14 cellular contexts compared by ENCODE assay signal in the genomic region with DNA sequence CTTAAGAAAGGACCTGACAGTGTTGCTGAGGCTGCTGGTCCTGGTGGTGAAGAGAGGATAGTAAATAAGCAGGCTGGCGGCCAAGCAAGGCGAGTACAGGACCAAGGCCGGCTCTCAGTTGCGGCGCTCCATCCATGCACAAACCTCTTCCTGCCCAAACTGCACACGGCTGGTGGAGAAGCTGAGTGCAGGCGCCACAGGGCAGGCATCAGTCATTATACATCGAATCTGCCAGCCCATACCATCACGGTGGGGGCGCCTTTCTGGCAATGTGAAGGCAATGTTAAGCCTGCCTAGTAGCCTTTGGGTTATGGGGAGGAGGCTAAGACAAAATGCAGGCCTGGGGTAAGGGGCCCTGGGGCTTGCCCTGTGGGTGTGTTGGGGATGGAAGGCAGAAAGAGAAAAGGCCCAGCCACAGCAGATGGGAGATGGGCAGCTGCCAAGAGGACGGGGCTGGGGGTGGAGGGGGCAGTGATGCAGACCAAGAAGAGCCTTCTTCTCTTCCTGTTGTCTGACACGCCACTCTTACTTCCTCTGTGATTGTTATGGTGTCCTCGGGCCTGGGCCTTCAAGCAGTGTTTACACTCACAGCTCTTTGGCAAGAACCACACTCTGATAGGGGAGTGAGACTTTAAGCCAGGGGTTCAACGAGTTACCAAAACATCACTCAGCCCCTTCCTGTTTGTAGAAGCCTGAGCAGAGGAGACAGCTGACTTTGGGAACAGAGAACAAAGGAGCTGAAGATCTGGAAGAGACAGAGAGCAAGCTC. TPM values are rescaled to one million over a fixed set of nuclear protein-coding genes. Genes with fewer than 3 reads are reported as not detected.
A peak's percentile ranks its signal among the peaks of the same experiment; 100 is the strongest.
DNase-seq lines count a peak whose midpoint lies in the region; ATAC-seq and TF ChIP-seq lines count a peak whose summit lies in the region.
"Had no signal": no experiment of that assay in that cellular context is flagged by ENCODE, and none has a peak within 500 bp of the region (broad histone marks: within the 10 kb centered on the region; RNA-seq: fewer than 3 reads in every experiment).

No MANE protein-coding gene starts in this region.

- no peak overlapping the region for H3K4me3 Mint-ChIP-seq in natural killer cell treated with Interleukin-12 subunit alpha and Interleukin-12 subunit beta and Interleukin-15 and Interleukin-18, amount 100 ng/mL, for 72 hours
- H3K4me3 Mint-ChIP-seq in CD8-positive, alpha-beta memory T cell, result no peak overlapping the region
- H3K4me3 Mint-ChIP-seq: type B pancreatic cell had no signal

- no peaks in the 10 kb centered on the region for H3K27me3 Mint-ChIP-seq in natural killer cell treated with Interleukin-12 subunit alpha and Interleukin-12 subunit beta and Interleukin-15 and Interleukin-18, amount 100 ng/mL, for 72 hours
- H3K27me3 Mint-ChIP-seq in CD8-positive, alpha-beta memory T cell, result peaks cover 11 to 19% of the 10 kb centered on the region in 2 donors

- no peak overlapping the region for H3K4me3 ChIP-seq in GM12865 (ENCODE audit: low read depth, low read length)
- no peak overlapping the region for H3K4me3 ChIP-seq in CD8-positive, alpha-beta memory T cell (ENCODE audit: low read length)
- H3K4me3 ChIP-seq: psoas muscle had no signal

- no peaks in the 10 kb centered on the region for H3K36me3 ChIP-seq in CD8-positive, alpha-beta memory T cell (ENCODE audit: insufficient read depth, low read length)

- H3K27ac Mint-ChIP-seq in natural killer cell treated with Interleukin-12 subunit alpha and Interleukin-12 subunit beta and Interleukin-15 and Interleukin-18, amount 100 ng/mL, for 72 hours, result peak overlapping the region in 1 of 2 donors; percentile 59
- no peak overlapping the region for H3K27ac Mint-ChIP-seq in CD8-positive, alpha-beta memory T cell
- H3K27ac Mint-ChIP-seq: type B pancreatic cell had no signal

- H3K27ac ChIP-seq in CD8-positive, alpha-beta memory T cell (ENCODE audit: low read depth, low read length), result no peak overlapping the region
- H3K27ac ChIP-seq: psoas muscle had no signal

- POLR2A ChIA-PET in CD8-positive, alpha-beta memory T cell (lab: Charles Lee), result no interaction called here

- H3K4me1 Mint-ChIP-seq in natural killer cell treated with Interleukin-12 subunit alpha and Interleukin-12 subunit beta and Interleukin-15 and Interleukin-18, amount 100 ng/mL, for 72 hours (ENCODE audit: low read depth in 2 of 2), result peaks cover 15 to 28% of the 10 kb centered on the region in 2 donors
- no peaks in the 10 kb centered on the region for H3K4me1 Mint-ChIP-seq in CD8-positive, alpha-beta memory T cell

- no peaks in the 10 kb centered on the region for H3K27me3 ChIP-seq in CD8-positive, alpha-beta memory T cell (ENCODE audit: insufficient read depth, low read length, poor library complexity, severe bottlenecking)

- H3K9me3 ChIP-seq in CD8-positive, alpha-beta memory T cell (ENCODE audit: low read length), result no peaks in the 10 kb centered on the region
- H3K9me3 ChIP-seq: psoas muscle had no signal

- TF ChIP-seq CTCF in GM12865 (IDR thresholded peaks at IDR 0.05; ENCODE audit: insufficient read depth, low read depth, low read length, missing control alignments), result no peak

- ATAC-seq in GM19438 (IDR thresholded peaks at IDR 0.05; ENCODE audit: low read depth, unreplicated experiment), result peak; percentile 61
- ATAC-seq in natural killer cell treated with Interleukin-12 subunit alpha and Interleukin-12 subunit beta and Interleukin-15 and Interleukin-18, amount 100 ng/mL, for 72 hours, result peak; percentile 39 to 49
- ATAC-seq: HCT116, psoas muscle had no signal

- H3K9me3 Mint-ChIP-seq in natural killer cell treated with Interleukin-12 subunit alpha and Interleukin-12 subunit beta and Interleukin-15 and Interleukin-18, amount 100 ng/mL, for 72 hours, result no peaks in the 10 kb centered on the region
- H3K9me3 Mint-ChIP-seq in CD8-positive, alpha-beta memory T cell, result no peaks in the 10 kb centered on the region
- H3K9me3 Mint-ChIP-seq: type B pancreatic cell had no signal

- CTCF ChIA-PET in CD8-positive, alpha-beta memory T cell (lab: Charles Lee), result no interaction called here

- H3K36me3 Mint-ChIP-seq in natural killer cell treated with Interleukin-12 subunit alpha and Interleukin-12 subunit beta and Interleukin-15 and Interleukin-18, amount 100 ng/mL, for 72 hours, result no peaks in the 10 kb centered on the region
- no peaks in the 10 kb centered on the region for H3K36me3 Mint-ChIP-seq in CD8-positive, alpha-beta memory T cell
- H3K36me3 Mint-ChIP-seq: type B pancreatic cell had no signal

- DNase-seq in GM12865 (ENCODE audit: low read depth), result peak; percentile 24
- peak; percentile 78 for DNase-seq in NCI-H510A treated with DMSO at 0.1 percent for 48 hours (lab: John Stamatoyannopoulos, UW)
- no peak for DNase-seq in natural killer cell treated with Interleukin-12 subunit alpha and Interleukin-12 subunit beta and Interleukin-15 and Interleukin-18, amount 100 ng/mL, for 72 hours (ENCODE audit: low spot score)
- no peak for DNase-seq in CD8-positive, alpha-beta memory T cell
- no peak for DNase-seq in NCI-H1048 (lab: John Stamatoyannopoulos, UW)
- no peak for DNase-seq in superior temporal gyrus (ENCODE audit: extremely low spot score)
- DNase-seq: activated CD8-positive, alpha-beta memory T cell treated with anti-CD3 and anti-CD28 coated beads, Interleukin-2, amount 50 U/mL, for 4 hours; psoas muscle had no signal

- H3K4me1 ChIP-seq in CD8-positive, alpha-beta memory T cell (ENCODE audit: insufficient read depth, low read length), result no peaks in the 10 kb centered on the region
- H3K4me1 ChIP-seq: psoas muscle had no signal

RNA-seq across cellular contexts. Expression of a gene that starts 20.4 kb away (rescaled TPM):
- not detected for total RNA-seq in natural killer cell treated with Interleukin-12 subunit alpha and Interleukin-12 subunit beta and Interleukin-15 and Interleukin-18, amount 100 ng/mL, for 72 hours
- total RNA-seq in CD8-positive, alpha-beta memory T cell, result not detected
- not detected for polyA plus RNA-seq in CD8-positive, alpha-beta memory T cell
- total RNA-seq: frontal cortex, liver, MCF 10A, psoas muscle had no signal
- polyA plus RNA-seq: liver, psoas muscle had no signal

RNA-seq across cellular contexts. Expression of a gene that starts 28.7 kb away (rescaled TPM):
- not detected for total RNA-seq in natural killer cell treated with Interleukin-12 subunit alpha and Interleukin-12 subunit beta and Interleukin-15 and Interleukin-18, amount 100 ng/mL, for 72 hours
- not detected for total RNA-seq in CD8-positive, alpha-beta memory T cell
- polyA plus RNA-seq in CD8-positive, alpha-beta memory T cell, result not detected
- total RNA-seq: MCF 10A, psoas muscle had no signal

Comparison
In these comparisons a context has a peak if more than half of its experiments do, and no peak if none do; other contexts are left out.
1. DNase-seq: peak in GM12865 (single experiment) and NCI-H510A treated with DMSO at 0.1 percent for 48 hours (single experiment); none in natural killer cell treated with Interleukin-12 subunit alpha and Interleukin-12 subunit beta and Interleukin-15 and Interleukin-18, amount 100 ng/mL, for 72 hours (single experiment), CD8-positive, alpha-beta memory T cell (0 of 5), NCI-H1048 (single experiment) and superior temporal gyrus (single experiment).